ENCODE assay signal across 11 cellular contexts in genomic region chrX:110026099-110026844, GRCh38. TPM values are rescaled to one million over a fixed set of nuclear protein-coding genes. Genes with fewer than 3 reads are reported as not detected.
DNase-seq lines count a peak whose midpoint lies in the region; ATAC-seq and TF ChIP-seq lines count a peak whose summit lies in the region.
"Had no signal": no experiment of that assay in that cellular context is flagged by ENCODE, and none has a peak within 500 bp of the region (broad histone marks: within the 10 kb centered on the region; RNA-seq: fewer than 3 reads in every experiment).

No MANE protein-coding gene starts in this region.

- WGBS in lung, 2 donors, result 45 to 59% methylated on average over 9 of the region's 9 CpGs

- peaks cover 24% of the 10 kb centered on the region for H3K36me3 Mint-ChIP-seq in dendritic cell treated with granulocyte-macrophage colony-stimulating factor and Interleukin-4, amounts not matched to agents 40 ng/mL and 50 ng/mL, for 4 days (ENCODE audit: low read depth)
- H3K36me3 Mint-ChIP-seq in type B pancreatic cell, result peaks cover 14% of the 10 kb centered on the region
- H3K36me3 Mint-ChIP-seq in activated T-cell treated with anti-CD3 and anti-CD28 coated beads, Interleukin-2, amount 50 U/mL, for 4 hours (ENCODE audit: insufficient read depth), result peaks cover 13% of the 10 kb centered on the region

- H3K27me3 Mint-ChIP-seq in dendritic cell treated with granulocyte-macrophage colony-stimulating factor and Interleukin-4, amounts not matched to agents 40 ng/mL and 50 ng/mL, for 4 days, result no peaks in the 10 kb centered on the region
- H3K27me3 Mint-ChIP-seq in type B pancreatic cell, result no peaks in the 10 kb centered on the region
- no peaks in the 10 kb centered on the region for H3K27me3 Mint-ChIP-seq in activated T-cell treated with anti-CD3 and anti-CD28 coated beads, Interleukin-2, amount 50 U/mL, for 4 hours (ENCODE audit: low read depth)

- H3K4me1 Mint-ChIP-seq in dendritic cell treated with granulocyte-macrophage colony-stimulating factor and Interleukin-4, amounts not matched to agents 40 ng/mL and 50 ng/mL, for 4 days (ENCODE audit: low read depth), result peaks cover 14% of the 10 kb centered on the region
- peaks cover 26% of the 10 kb centered on the region for H3K4me1 Mint-ChIP-seq in type B pancreatic cell (ENCODE audit: unreplicated experiment)
- peaks cover 16% of the 10 kb centered on the region for H3K4me1 Mint-ChIP-seq in activated T-cell treated with anti-CD3 and anti-CD28 coated beads, Interleukin-2, amount 50 U/mL, for 4 hours (ENCODE audit: low read depth)

- H3K27ac Mint-ChIP-seq in dendritic cell treated with granulocyte-macrophage colony-stimulating factor and Interleukin-4, amounts not matched to agents 40 ng/mL and 50 ng/mL, for 4 days, result peak overlapping the region; percentile 78
- H3K27ac Mint-ChIP-seq in type B pancreatic cell, result peak overlapping the region; percentile 8

- ATAC-seq in lung (ENCODE audit: insufficient read depth, low FRiP score), result peak; percentile 83
- no peak for ATAC-seq in activated T-cell treated with anti-CD3 and anti-CD28 coated beads, Interleukin-2, amount 50 U/mL, for 4 hours
- ATAC-seq: body of pancreas, gastroesophageal sphincter had no signal

- H3K9me3 Mint-ChIP-seq in dendritic cell treated with granulocyte-macrophage colony-stimulating factor and Interleukin-4, amounts not matched to agents 40 ng/mL and 50 ng/mL, for 4 days, result no peaks in the 10 kb centered on the region
- no peaks in the 10 kb centered on the region for H3K9me3 Mint-ChIP-seq in type B pancreatic cell
- no peaks in the 10 kb centered on the region for H3K9me3 Mint-ChIP-seq in activated T-cell treated with anti-CD3 and anti-CD28 coated beads, Interleukin-2, amount 50 U/mL, for 4 hours

- H3K36me3 ChIP-seq in lung (ENCODE audit: control insufficient read depth in 2 of 2, insufficient read depth in 2 of 2, low read length in 2 of 2), result peaks cover 0 to 5% of the 10 kb centered on the region in 2 donors
- H3K36me3 ChIP-seq: gastroesophageal sphincter had no signal

- no peaks in the 10 kb centered on the region for H3K9me3 ChIP-seq in lung (ENCODE audit: control insufficient read depth in 2 of 2, insufficient read depth in 1 of 2, low read length in 1 of 2)
- H3K9me3 ChIP-seq: body of pancreas, gastroesophageal sphincter had no signal

- DNase-seq in NCI-H2171 treated with DMSO at 0.1 percent for 48 hours (lab: John Stamatoyannopoulos, UW), result peak; percentile 43
- DNase-seq in NCI-H2171 (lab: John Stamatoyannopoulos, UW), result no peak
- DNase-seq in lung (ENCODE audit: low spot score), result peak; percentile 60
- DNase-seq in type B pancreatic cell (ENCODE audit: extremely low spot score, unreplicated experiment), result no peak
- no peak for DNase-seq in NCI-H2196 treated with DMSO at 0.1 percent for 48 hours (lab: John Stamatoyannopoulos, UW; ENCODE audit: unreplicated experiment)
- no peak for DNase-seq in activated effector memory CD4-positive, alpha-beta T cell treated with Interleukin-2 at 50 U/mL for 16 hours
- DNase-seq in activated T-cell treated with anti-CD3 and anti-CD28 coated beads, Interleukin-2, amount 50 U/mL, for 4 hours, result no peak
- DNase-seq: T-helper 2 cell had no signal

- intact Hi-C loops in dendritic cell treated with granulocyte-macrophage colony-stimulating factor and Interleukin-4, amounts not matched to agents 40 ng/mL and 50 ng/mL, for 4 days (cut with micrococcal nuclease), result no loop called here

- H3K27me3 ChIP-seq in lung (ENCODE audit: control insufficient read depth, insufficient read depth), result no peaks in the 10 kb centered on the region
- H3K27me3 ChIP-seq: body of pancreas, gastroesophageal sphincter had no signal

- peak overlapping the region; percentile 7 for H3K4me3 Mint-ChIP-seq in dendritic cell treated with granulocyte-macrophage colony-stimulating factor and Interleukin-4, amounts not matched to agents 40 ng/mL and 50 ng/mL, for 4 days
- H3K4me3 Mint-ChIP-seq in type B pancreatic cell, result no peak overlapping the region
- H3K4me3 Mint-ChIP-seq in activated T-cell treated with anti-CD3 and anti-CD28 coated beads, Interleukin-2, amount 50 U/mL, for 4 hours, result no peak overlapping the region

- peak overlapping the region; percentile 53 to 60 for H3K27ac ChIP-seq in lung (ENCODE audit: low read depth in 1 of 2, low read length in 1 of 2)
- H3K27ac ChIP-seq: body of pancreas, gastroesophageal sphincter had no signal

- peaks cover 1 to 16% of the 10 kb centered on the region in 2 donors for H3K4me1 ChIP-seq in lung (ENCODE audit: control insufficient read depth in 2 of 2, insufficient read depth in 2 of 2, low read length in 2 of 2)

- no peak for TF ChIP-seq CTCF in lung (IDR thresholded peaks at IDR 0.05; ENCODE audit: control extremely low read depth, extremely low read depth)
- no peak for TF ChIP-seq CTCF in type B pancreatic cell (conservative IDR thresholded peaks at IDR 0.05)

- H3K4me3 ChIP-seq in lung, result no peak overlapping the region
- H3K4me3 ChIP-seq: body of pancreas, gastroesophageal sphincter had no signal

RNA-seq across cellular contexts. Expression of gene TMEM164, which starts 23.4 kb away (rescaled TPM):
- total RNA-seq in lung, result 10 to 100 TPM; 43.5 to 87.0 TPM
- polyA plus RNA-seq in lung, result 10 to 100 TPM; 22.4 to 32.5 TPM
- 48.8 and 76.3 TPM in 2 replicates for total RNA-seq in type B pancreatic cell (ENCODE audit: low replicate concordance)
- 10 to 100 TPM in 2 of 3 donors, 1 to 10 TPM in 1; 8.6 to 10.6 (median 10.5) TPM for total RNA-seq in activated T-cell treated with anti-CD3 and anti-CD28 coated beads, Interleukin-2, amount 50 U/mL, for 4 hours

Comparison
In these comparisons a context has a peak if more than half of its experiments do, and no peak if none do; other contexts are left out.
1. DNase-seq: peak in NCI-H2171 treated with DMSO at 0.1 percent for 48 hours (single experiment) and lung (single experiment); none in NCI-H2171 (single experiment), type B pancreatic cell (single experiment), NCI-H2196 treated with DMSO at 0.1 percent for 48 hours (single experiment), activated effector memory CD4-positive, alpha-beta T cell treated with Interleukin-2 at 50 U/mL for 16 hours (single experiment) and activated T-cell treated with anti-CD3 and anti-CD28 coated beads, Interleukin-2, amount 50 U/mL, for 4 hours (single experiment).